Comparison of ENCODE assay signal across 8 cellular contexts in the genomic region with DNA sequence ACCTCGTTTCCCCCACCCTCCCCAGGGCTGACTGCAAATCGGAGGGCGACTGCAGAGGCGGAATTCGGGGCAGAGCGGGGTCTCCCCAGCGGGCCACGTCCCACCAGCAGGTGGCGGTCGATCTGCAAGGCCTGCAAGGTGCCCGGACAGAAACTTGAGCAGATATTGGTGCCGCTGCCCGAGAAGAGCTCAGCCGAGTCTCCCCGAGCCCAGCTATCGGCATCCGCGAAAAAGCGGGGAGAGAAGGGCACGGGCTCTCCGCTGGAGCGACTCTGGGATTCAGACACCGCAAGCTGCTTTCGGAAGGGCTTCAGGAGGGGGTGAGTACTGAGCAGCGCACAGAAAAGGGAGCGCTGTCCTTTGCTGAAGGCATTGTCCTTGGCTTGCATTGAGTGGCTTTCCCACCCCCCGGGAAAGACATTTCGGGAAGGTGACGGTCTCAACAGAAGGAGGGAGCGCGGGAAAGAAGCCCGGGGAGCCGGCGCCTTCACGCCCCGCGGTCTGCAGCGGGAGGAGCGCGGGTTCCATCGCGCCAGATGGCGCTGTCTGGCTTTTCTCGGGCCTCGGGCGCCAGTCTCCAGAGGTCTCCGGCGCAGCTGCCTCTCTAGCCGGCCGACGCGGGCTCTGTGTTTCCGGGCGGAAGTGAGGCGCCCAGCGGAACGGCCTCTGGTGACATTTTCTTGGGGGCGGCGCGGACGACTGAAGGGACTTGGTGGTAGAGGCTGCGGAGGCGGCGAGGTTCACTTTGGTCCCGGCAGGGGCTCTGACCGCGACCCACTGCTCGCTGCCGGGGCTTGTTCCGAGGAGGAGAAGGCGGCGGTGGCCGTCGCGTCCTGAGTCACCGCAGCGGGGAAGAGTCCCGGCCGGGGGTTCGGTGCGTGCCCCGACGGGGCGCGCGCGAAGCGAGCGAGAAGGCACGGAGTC.
A peak's percentile ranks its signal among the peaks of the same experiment; 100 is the strongest.
DNase-seq lines count a peak whose midpoint lies in the region; ATAC-seq and TF ChIP-seq lines count a peak whose summit lies in the region.

No MANE protein-coding gene starts in this region.

- H3K4me3 Mint-ChIP-seq in CD4-positive, alpha-beta T cell: peak overlapping the region; percentile 99

- peak overlapping the region; percentile 81 to 100 (median 87) for H3K4me3 ChIP-seq in liver (ENCODE audit: low read depth in 1 of 3, low read length in 3 of 3)

- no peaks in the 10 kb centered on the region for H3K9me3 Mint-ChIP-seq in CD4-positive, alpha-beta T cell

- no peaks in the 10 kb centered on the region for H3K27me3 Mint-ChIP-seq in CD4-positive, alpha-beta T cell

- H3K27ac ChIP-seq in CD4-positive, alpha-beta T cell (ENCODE audit: low read depth, low read length): peak overlapping the region; percentile 70
- H3K27ac ChIP-seq in liver (ENCODE audit: low read depth in 1 of 2, low read length in 2 of 2): peak overlapping the region; percentile 79 to 86

- peaks cover 44% of the 10 kb centered on the region for H3K4me1 Mint-ChIP-seq in CD4-positive, alpha-beta T cell (ENCODE audit: low read depth)

- H3K27me3 ChIP-seq in CD4-positive, alpha-beta T cell (ENCODE audit: control insufficient read depth, insufficient read depth, low read length): no peaks in the 10 kb centered on the region
- H3K27me3 ChIP-seq in liver (ENCODE audit: control insufficient read depth in 4 of 4, insufficient read depth in 4 of 4, low read length in 3 of 4): no peaks in the 10 kb centered on the region

- CTCF ChIA-PET in CD4-positive, alpha-beta T cell (lab: Charles Lee): interaction anchor here (0.8 to 2.6 kb wide), 45 partner anchors 9 to 977 kb away, joined by 3 to 48 read pairs (median 6); a partner anchor contains a TSS

- WGBS in liver: under 1% methylated on average over 90 of the region's 90 CpGs

- H3K27ac Mint-ChIP-seq in CD4-positive, alpha-beta T cell: peak overlapping the region; percentile 91

- H3K36me3 Mint-ChIP-seq in CD4-positive, alpha-beta T cell (ENCODE audit: low read depth): peaks cover 27% of the 10 kb centered on the region

- H3K9me3 ChIP-seq in CD4-positive, alpha-beta T cell (ENCODE audit: control insufficient read depth, low read length): no peaks in the 10 kb centered on the region
- H3K9me3 ChIP-seq in liver (ENCODE audit: control insufficient read depth in 4 of 4, low read length in 3 of 4): no peaks in the 10 kb centered on the region

- peak; percentile 99 for TF ChIP-seq CTCF in CD4-positive, alpha-beta T cell (IDR thresholded peaks at IDR 0.05)
- TF ChIP-seq CTCF in liver (IDR thresholded peaks at IDR 0.05; ENCODE audit: low read depth, low read length, missing input control): peak; percentile 76

- intact Hi-C loops in CD4-positive, alpha-beta T cell (cut with DNase I, micrococcal nuclease): loop anchor here (1.0 to 10.0 kb wide), 8 partner anchors 17 to 741 kb away; a partner anchor contains a TSS

- no peaks in the 10 kb centered on the region for H3K36me3 ChIP-seq in liver (ENCODE audit: control insufficient read depth in 4 of 4, insufficient read depth in 3 of 4, low read depth in 1 of 4, low read length in 3 of 4)

- ATAC-seq in CD4-positive, alpha-beta T cell (ENCODE audit: poor library complexity): peak; percentile 91
- ATAC-seq in GM19395 (IDR thresholded peaks at IDR 0.05; ENCODE audit: unreplicated experiment) (peak; percentile 86), HG03558 (IDR thresholded peaks at IDR 0.05; ENCODE audit: extremely low read depth, unreplicated experiment) (peak; percentile 74)

- H3K9ac ChIP-seq in liver (ENCODE audit: low read depth in 1 of 2, low read length in 2 of 2): peak overlapping the region; percentile 57 to 68

- POLR2A ChIA-PET in CD4-positive, alpha-beta T cell (lab: Charles Lee): interaction anchor here (0.6 to 2.2 kb wide), 18 partner anchors 8 to 485 kb away, joined by 3 to 12 read pairs (median 4); a partner anchor contains a TSS

- DNase-seq in CD4-positive, alpha-beta T cell: peak; percentile 88 to 94 (median 90)
- peak; percentile 99 for DNase-seq in NCI-H69 (lab: John Stamatoyannopoulos, UW)
- DNase-seq in activated CD4-positive, alpha-beta T cell treated with anti-CD3 and anti-CD28 coated beads, Interleukin-2, amount 50 U/mL, for 24 hours (ENCODE audit: low read depth in 1 of 2, low spot score in 1 of 2): peak; percentile 86 to 90
- DNase-seq in dermis microvascular lymphatic vessel endothelial cell (ENCODE audit: low read depth in 2 of 2): peak; percentile 72 to 93
- DNase-seq in stimulated activated CD4-positive, alpha-beta T cell treated with anti-CD3 and anti-CD28 coated beads, Interleukin-4, amount 100 ng/mL, for 1 hour: peak; percentile 94

- TF ChIP-seq RAD21 in liver (IDR thresholded peaks at IDR 0.05): peak; percentile 66 to 78

- peaks cover 1 to 17% (median 10%) of the 10 kb centered on the region in 4 donors for H3K4me1 ChIP-seq in liver (ENCODE audit: control insufficient read depth in 4 of 4, insufficient read depth in 4 of 4, low read length in 3 of 4)

TF ChIP-seq in liver, 16 proteins besides CTCF, POLR2A, EP300 and RAD21:
- TF ChIP-seq, protein P1, sequence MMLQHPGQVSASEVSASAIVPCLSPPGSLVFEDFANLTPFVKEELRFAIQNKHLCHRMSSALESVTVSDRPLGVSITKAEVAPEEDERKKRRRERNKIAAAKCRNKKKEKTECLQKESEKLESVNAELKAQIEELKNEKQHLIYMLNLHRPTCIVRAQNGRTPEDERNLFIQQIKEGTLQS (IDR thresholded peaks at IDR 0.05): no peak
- TF ChIP-seq TAF1 (conservative IDR thresholded peaks at IDR 0.05): peak; percentile 55
- TF ChIP-seq, protein P2, sequence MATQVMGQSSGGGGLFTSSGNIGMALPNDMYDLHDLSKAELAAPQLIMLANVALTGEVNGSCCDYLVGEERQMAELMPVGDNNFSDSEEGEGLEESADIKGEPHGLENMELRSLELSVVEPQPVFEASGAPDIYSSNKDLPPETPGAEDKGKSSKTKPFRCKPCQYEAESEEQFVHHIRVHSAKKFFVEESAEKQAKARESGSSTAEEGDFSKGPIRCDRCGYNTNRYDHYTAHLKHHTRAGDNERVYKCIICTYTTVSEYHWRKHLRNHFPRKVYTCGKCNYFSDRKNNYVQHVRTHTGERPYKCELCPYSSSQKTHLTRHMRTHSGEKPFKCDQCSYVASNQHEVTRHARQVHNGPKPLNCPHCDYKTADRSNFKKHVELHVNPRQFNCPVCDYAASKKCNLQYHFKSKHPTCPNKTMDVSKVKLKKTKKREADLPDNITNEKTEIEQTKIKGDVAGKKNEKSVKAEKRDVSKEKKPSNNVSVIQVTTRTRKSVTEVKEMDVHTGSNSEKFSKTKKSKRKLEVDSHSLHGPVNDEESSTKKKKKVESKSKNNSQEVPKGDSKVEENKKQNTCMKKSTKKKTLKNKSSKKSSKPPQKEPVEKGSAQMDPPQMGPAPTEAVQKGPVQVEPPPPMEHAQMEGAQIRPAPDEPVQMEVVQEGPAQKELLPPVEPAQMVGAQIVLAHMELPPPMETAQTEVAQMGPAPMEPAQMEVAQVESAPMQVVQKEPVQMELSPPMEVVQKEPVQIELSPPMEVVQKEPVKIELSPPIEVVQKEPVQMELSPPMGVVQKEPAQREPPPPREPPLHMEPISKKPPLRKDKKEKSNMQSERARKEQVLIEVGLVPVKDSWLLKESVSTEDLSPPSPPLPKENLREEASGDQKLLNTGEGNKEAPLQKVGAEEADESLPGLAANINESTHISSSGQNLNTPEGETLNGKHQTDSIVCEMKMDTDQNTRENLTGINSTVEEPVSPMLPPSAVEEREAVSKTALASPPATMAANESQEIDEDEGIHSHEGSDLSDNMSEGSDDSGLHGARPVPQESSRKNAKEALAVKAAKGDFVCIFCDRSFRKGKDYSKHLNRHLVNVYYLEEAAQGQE (IDR thresholded peaks at IDR 0.05): no peak
- TF ChIP-seq GABPA (IDR thresholded peaks at IDR 0.05 in 1 of 2, conservative IDR thresholded peaks at IDR 0.05 in 1 of 2): peak; percentile 52 to 90
- TF ChIP-seq, protein P3, sequence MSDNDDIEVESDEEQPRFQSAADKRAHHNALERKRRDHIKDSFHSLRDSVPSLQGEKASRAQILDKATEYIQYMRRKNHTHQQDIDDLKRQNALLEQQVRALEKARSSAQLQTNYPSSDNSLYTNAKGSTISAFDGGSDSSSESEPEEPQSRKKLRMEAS (IDR thresholded peaks at IDR 0.05): no peak
- no peak for TF ChIP-seq JUND (IDR thresholded peaks at IDR 0.05)
- TF ChIP-seq NR2F2 (IDR thresholded peaks at IDR 0.05): no peak
- TF ChIP-seq HNF4A (conservative IDR thresholded peaks at IDR 0.05): no peak
- TF ChIP-seq HNF4G (IDR thresholded peaks at IDR 0.05): no peak
- no peak for TF ChIP-seq FOXA1 (IDR thresholded peaks at IDR 0.05)
- TF ChIP-seq EGR1 (IDR thresholded peaks at IDR 0.05; ENCODE audit: low read depth in 2 of 2): no peak
- TF ChIP-seq SP1 (IDR thresholded peaks at IDR 0.05): peak; percentile 39
- TF ChIP-seq YY1 (IDR thresholded peaks at IDR 0.05): peak; percentile 91
- TF ChIP-seq FOXA2 (IDR thresholded peaks at IDR 0.05): no peak
- TF ChIP-seq RXRA (IDR thresholded peaks at IDR 0.05): no peak
- TF ChIP-seq, protein P4, sequence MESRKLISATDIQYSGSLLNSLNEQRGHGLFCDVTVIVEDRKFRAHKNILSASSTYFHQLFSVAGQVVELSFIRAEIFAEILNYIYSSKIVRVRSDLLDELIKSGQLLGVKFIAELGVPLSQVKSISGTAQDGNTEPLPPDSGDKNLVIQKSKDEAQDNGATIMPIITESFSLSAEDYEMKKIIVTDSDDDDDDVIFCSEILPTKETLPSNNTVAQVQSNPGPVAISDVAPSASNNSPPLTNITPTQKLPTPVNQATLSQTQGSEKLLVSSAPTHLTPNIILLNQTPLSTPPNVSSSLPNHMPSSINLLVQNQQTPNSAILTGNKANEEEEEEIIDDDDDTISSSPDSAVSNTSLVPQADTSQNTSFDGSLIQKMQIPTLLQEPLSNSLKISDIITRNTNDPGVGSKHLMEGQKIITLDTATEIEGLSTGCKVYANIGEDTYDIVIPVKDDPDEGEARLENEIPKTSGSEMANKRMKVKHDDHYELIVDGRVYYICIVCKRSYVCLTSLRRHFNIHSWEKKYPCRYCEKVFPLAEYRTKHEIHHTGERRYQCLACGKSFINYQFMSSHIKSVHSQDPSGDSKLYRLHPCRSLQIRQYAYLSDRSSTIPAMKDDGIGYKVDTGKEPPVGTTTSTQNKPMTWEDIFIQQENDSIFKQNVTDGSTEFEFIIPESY (IDR thresholded peaks at IDR 0.05): no peak

Comparison
In these comparisons a context has a peak if more than half of its experiments do, and no peak if none do; other contexts are left out.
1. Peak in every context shown above with its lines: DNase-seq, ATAC-seq, H3K4me3 ChIP-seq and H3K27ac ChIP-seq.